Comparison of ENCODE assay signal across 10 cellular contexts in genomic region chr7:152956006-152956405, GRCh38.
"Had no signal": no experiment of that assay in that cellular context is flagged by ENCODE, and none has a peak within 500 bp of the region (broad histone marks: within the 10 kb centered on the region; RNA-seq: fewer than 3 reads in every experiment).

No MANE protein-coding gene starts in this region.

- DNase-seq: activated CD4-positive, alpha-beta memory T cell treated with anti-CD3 and anti-CD28 coated beads for 36 hours; activated gamma-delta T cell; activated naive CD8-positive, alpha-beta T cell treated with anti-CD3 and anti-CD28 coated beads for 36 hours; activated T-cell treated with anti-CD3 and anti-CD28 coated beads, Interleukin-2, amount 50 U/mL, for 48 hours; mammary epithelial cell; mucosa of descending colon; naive thymus-derived CD8-positive, alpha-beta T cell; small intestine; stomach had no signal

- ATAC-seq: esophagus mucosa; mucosa of descending colon; naive thymus-derived CD8-positive, alpha-beta T cell had no signal
